Comparison of ENCODE assay signal across 1 cellular context in the genomic region with DNA sequence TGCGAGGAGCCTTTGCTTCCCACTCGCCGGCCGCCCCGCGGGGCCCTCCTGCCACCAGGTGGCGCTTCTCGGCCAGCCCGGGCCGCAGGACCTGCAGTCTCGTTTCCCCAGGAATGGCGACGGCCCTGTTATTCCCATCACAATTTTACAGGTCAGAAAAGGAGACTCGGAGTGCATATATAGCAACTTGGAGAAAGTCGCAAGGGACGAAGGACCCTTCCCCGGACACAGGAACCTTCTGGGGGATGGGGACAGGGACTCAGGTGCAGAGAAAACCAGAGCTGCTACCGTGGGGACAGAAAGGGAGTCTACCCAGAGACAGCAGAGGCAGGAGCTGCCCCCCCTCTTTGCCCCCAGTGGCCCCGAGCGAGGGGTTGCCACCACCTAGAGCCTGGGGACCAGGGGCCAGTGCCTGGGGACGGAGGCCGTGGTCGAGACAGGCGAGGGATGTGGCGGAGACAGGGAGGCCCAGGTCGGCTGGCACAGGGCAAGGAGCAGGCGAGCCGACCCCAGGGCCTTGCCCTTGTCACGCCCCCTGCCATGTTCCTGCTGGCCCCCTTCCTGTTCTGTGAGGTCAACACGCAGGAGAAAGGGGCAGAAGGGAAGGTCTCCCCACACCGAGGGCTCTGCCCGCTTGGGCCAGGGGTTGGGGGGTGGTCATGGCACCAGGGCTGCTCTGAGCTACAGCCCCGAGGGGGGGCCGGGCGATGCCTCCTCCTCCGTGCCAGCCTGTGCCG.
TF ChIP-seq lines count a peak whose summit lies in the region.

No MANE protein-coding gene starts in this region.

TF ChIP-seq in HepG2, 621 proteins besides CTCF, POLR2A, EP300 and RAD21 (continued from another document and continues in another):
- TF ChIP-seq, protein P1, sequence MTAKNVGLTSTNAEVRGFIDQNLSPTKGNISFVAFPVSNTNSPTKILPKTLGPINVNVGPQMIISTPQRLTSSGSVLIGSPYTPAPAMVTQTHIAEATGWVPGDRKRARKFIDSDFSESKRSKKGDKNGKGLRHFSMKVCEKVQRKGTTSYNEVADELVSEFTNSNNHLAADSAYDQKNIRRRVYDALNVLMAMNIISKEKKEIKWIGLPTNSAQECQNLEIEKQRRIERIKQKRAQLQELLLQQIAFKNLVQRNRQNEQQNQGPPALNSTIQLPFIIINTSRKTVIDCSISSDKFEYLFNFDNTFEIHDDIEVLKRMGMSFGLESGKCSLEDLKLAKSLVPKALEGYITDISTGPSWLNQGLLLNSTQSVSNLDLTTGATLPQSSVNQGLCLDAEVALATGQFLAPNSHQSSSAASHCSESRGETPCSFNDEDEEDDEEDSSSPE (CRISPR knock-in tag; IDR thresholded peaks at IDR 0.05): no peak
- no peak for TF ChIP-seq ZNF274 (CRISPR knock-in tag; IDR thresholded peaks at IDR 0.05)
- no peak for TF ChIP-seq SYNCRIP (IDR thresholded peaks at IDR 0.05; ENCODE audit: insufficient read depth, low read depth, low read length)
- TF ChIP-seq RORA (CRISPR knock-in tag; IDR thresholded peaks at IDR 0.05): no peak
- no peak for TF ChIP-seq SOX13 (IDR thresholded peaks at IDR 0.05)
- TF ChIP-seq SOX13 (CRISPR knock-in tag; conservative IDR thresholded peaks at IDR 0.05 in 1 of 2, IDR thresholded peaks at IDR 0.05 in 1 of 2): peak in 1 of 2 experiments; percentile 19; a peak in 1 of 4 replicates
- no peak for TF ChIP-seq ZNF234 (CRISPR knock-in tag; conservative IDR thresholded peaks at IDR 0.05)
- no peak for TF ChIP-seq ZFP82 (CRISPR knock-in tag; IDR thresholded peaks at IDR 0.05; ENCODE audit: borderline replicate concordance)
- TF ChIP-seq NBN (conservative IDR thresholded peaks at IDR 0.05): no peak
- TF ChIP-seq FOXA1 (IDR thresholded peaks at IDR 0.05): no peak
- 0 out of 2 replicates have a peak, but pooled peaks have one; percentile 2 for TF ChIP-seq FOXA1 (CRISPR knock-in tag; IDR thresholded peaks at IDR 0.05)
- TF ChIP-seq, protein P2, sequence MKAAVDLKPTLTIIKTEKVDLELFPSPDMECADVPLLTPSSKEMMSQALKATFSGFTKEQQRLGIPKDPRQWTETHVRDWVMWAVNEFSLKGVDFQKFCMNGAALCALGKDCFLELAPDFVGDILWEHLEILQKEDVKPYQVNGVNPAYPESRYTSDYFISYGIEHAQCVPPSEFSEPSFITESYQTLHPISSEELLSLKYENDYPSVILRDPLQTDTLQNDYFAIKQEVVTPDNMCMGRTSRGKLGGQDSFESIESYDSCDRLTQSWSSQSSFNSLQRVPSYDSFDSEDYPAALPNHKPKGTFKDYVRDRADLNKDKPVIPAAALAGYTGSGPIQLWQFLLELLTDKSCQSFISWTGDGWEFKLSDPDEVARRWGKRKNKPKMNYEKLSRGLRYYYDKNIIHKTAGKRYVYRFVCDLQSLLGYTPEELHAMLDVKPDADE (CRISPR knock-in tag; IDR thresholded peaks at IDR 0.05): no peak
- TF ChIP-seq NCOA1 (CRISPR knock-in tag; IDR thresholded peaks at IDR 0.05): no peak
- TF ChIP-seq ZNF709 (CRISPR knock-in tag; IDR thresholded peaks at IDR 0.05): peak; percentile 47; the same call in 1 of the 2 replicates
- no peak for TF ChIP-seq NCOA5 (CRISPR knock-in tag; IDR thresholded peaks at IDR 0.05)
- TF ChIP-seq, protein P3, sequence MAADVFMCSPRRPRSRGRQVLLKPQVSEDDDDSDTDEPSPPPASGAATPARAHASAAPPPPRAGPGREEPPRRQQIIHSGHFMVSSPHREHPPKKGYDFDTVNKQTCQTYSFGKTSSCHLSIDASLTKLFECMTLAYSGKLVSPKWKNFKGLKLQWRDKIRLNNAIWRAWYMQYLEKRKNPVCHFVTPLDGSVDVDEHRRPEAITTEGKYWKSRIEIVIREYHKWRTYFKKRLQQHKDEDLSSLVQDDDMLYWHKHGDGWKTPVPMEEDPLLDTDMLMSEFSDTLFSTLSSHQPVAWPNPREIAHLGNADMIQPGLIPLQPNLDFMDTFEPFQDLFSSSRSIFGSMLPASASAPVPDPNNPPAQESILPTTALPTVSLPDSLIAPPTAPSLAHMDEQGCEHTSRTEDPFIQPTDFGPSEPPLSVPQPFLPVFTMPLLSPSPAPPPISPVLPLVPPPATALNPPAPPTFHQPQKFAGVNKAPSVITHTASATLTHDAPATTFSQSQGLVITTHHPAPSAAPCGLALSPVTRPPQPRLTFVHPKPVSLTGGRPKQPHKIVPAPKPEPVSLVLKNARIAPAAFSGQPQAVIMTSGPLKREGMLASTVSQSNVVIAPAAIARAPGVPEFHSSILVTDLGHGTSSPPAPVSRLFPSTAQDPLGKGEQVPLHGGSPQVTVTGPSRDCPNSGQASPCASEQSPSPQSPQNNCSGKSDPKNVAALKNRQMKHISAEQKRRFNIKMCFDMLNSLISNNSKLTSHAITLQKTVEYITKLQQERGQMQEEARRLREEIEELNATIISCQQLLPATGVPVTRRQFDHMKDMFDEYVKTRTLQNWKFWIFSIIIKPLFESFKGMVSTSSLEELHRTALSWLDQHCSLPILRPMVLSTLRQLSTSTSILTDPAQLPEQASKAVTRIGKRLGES (CRISPR knock-in tag; IDR thresholded peaks at IDR 0.05; ENCODE audit: borderline replicate concordance): no peak
- TF ChIP-seq, protein P4, sequence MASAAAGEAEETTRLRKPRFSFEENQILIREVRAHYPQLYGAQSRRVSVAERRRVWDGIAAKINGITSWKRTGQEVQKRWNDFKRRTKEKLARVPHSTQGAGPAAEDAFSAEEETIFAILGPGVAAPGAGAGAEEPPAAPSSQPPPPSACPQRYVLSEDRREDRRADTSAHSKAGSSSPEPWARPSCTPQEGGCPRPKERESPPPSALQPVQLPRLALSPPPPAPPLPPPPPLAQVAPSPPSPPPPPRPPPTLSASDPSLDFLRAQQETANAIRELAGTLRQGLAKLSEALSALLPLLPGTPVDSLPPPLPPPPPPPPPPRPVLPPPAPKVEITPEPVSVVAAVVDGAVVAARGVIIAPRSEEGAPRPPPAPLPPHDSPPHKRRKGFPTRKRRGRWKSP (CRISPR knock-in tag; IDR thresholded peaks at IDR 0.05): no peak
- TF ChIP-seq, protein P5, sequence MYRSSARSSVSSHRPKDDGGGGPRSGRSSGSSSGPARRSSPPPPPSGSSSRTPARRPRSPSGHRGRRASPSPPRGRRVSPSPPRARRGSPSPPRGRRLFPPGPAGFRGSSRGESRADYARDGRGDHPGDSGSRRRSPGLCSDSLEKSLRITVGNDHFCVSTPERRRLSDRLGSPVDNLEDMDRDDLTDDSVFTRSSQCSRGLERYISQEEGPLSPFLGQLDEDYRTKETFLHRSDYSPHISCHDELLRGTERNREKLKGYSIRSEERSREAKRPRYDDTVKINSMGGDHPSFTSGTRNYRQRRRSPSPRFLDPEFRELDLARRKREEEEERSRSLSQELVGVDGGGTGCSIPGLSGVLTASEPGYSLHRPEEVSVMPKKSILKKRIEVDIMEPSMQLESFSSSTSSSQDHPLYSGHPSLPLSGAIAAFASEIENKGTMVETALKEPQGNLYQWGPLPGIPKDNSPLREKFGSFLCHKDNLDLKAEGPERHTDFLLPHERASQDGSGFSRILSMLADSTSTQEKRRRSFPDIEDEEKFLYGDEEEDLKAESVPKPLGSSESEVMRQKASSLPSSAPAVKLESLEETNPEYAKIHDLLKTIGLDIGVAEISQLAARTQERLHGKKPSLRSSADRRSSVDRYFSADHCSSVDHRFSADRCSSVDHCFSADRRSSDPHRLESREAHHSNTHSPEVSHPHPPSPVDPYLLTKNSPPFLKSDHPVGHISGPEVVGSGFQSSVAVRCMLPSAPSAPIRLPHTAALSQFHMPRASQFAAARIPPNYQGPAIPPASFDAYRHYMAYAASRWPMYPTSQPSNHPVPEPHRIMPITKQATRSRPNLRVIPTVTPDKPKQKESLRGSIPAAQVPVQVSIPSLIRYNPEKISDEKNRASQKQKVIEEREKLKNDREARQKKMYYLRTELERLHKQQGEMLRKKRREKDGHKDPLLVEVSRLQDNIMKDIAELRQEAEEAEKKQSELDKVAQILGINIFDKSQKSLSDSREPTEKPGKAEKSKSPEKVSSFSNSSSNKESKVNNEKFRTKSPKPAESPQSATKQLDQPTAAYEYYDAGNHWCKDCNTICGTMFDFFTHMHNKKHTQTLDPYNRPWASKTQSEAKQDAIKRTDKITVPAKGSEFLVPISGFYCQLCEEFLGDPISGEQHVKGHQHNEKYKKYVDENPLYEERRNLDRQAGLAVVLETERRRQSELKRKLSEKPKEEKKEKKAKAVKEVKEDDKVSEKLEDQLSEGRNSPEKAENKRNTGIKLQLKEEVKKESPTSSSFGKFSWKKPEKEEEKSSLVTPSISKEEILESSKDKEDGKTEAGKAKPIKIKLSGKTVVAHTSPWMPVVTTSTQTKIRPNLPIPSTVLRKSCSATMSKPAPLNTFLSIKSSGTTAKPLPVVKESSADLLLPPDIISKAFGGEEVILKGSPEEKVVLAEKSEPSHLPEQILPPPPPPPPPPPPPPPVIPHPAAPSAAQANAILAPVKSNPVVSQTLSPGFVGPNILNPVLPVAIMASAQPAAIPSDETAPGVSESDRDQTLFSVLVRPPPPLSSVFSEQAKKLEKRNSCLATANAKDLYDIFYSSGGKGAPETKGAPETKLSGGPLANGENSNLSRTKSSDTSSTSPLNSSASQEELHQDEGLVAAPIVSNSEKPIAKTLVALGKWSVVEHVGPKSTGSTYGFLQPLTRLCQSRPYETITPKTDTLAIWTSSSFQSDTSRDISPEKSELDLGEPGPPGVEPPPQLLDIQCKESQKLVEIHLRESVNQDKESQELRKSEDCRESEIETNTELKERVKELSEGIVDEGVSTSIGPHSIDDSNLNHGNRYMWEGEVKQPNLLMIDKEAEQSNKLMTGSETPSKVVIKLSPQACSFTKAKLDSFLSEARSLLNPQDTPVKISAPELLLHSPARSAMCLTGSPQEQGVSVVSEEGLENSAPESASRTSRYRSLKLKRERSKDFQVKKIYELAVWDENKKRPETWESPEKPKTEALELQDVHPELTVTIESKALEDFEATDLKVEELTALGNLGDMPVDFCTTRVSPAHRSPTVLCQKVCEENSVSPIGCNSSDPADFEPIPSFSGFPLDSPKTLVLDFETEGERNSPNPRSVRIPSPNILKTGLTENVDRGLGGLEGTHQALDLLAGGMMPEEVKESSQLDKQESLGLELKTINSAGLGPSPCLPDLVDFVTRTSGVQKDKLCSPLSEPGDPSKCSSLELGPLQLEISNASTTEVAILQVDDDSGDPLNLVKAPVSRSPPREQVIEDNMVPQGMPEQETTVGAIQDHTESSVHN (CRISPR knock-in tag; IDR thresholded peaks at IDR 0.05): no peak; the same call in 1 of the 2 replicates
- peak; percentile 24; the same call in 1 of the 2 replicates for TF ChIP-seq SMAD9 (CRISPR knock-in tag; IDR thresholded peaks at IDR 0.05)
- TF ChIP-seq, protein P6, sequence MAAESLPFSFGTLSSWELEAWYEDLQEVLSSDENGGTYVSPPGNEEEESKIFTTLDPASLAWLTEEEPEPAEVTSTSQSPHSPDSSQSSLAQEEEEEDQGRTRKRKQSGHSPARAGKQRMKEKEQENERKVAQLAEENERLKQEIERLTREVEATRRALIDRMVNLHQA (CRISPR knock-in tag; IDR thresholded peaks at IDR 0.05): no peak
- TF ChIP-seq FOSL1 (CRISPR knock-in tag; IDR thresholded peaks at IDR 0.05; ENCODE audit: borderline replicate concordance): no peak
- no peak for TF ChIP-seq MED13 (CRISPR knock-in tag; IDR thresholded peaks at IDR 0.05)
- TF ChIP-seq CREB1 (IDR thresholded peaks at IDR 0.05): no peak
- no peak for TF ChIP-seq CREB1 (CRISPR knock-in tag; IDR thresholded peaks at IDR 0.05)
- TF ChIP-seq NFATC3 (CRISPR knock-in tag; IDR thresholded peaks at IDR 0.05): no peak
- no peak for TF ChIP-seq SAP130 (CRISPR knock-in tag; IDR thresholded peaks at IDR 0.05; ENCODE audit: low read depth)
- TF ChIP-seq ZNF337 (CRISPR knock-in tag; IDR thresholded peaks at IDR 0.05; ENCODE audit: borderline replicate concordance, low read depth): no peak
- no peak for TF ChIP-seq PHF20 (CRISPR knock-in tag; IDR thresholded peaks at IDR 0.05)
- TF ChIP-seq, protein P7, sequence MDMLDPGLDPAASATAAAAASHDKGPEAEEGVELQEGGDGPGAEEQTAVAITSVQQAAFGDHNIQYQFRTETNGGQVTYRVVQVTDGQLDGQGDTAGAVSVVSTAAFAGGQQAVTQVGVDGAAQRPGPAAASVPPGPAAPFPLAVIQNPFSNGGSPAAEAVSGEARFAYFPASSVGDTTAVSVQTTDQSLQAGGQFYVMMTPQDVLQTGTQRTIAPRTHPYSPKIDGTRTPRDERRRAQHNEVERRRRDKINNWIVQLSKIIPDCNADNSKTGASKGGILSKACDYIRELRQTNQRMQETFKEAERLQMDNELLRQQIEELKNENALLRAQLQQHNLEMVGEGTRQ (IDR thresholded peaks at IDR 0.05; ENCODE audit: low read depth, low read length): no peak
- TF ChIP-seq, protein P7 (CRISPR knock-in tag; IDR thresholded peaks at IDR 0.05; ENCODE audit: borderline replicate concordance): no peak
- TF ChIP-seq SALL1 (CRISPR knock-in tag; IDR thresholded peaks at IDR 0.05): peak; percentile 77; the same call in 1 of the 2 replicates
- TF ChIP-seq HCFC1 (IDR thresholded peaks at IDR 0.05; ENCODE audit: low read depth, low read length): no peak
- TF ChIP-seq PCBP2 (optimal IDR thresholded peaks at IDR 0.05; ENCODE audit: low read depth, low read length, poor library complexity, severe bottlenecking): no peak
- TF ChIP-seq ZMYM4 (CRISPR knock-in tag; IDR thresholded peaks at IDR 0.05): no peak
- TF ChIP-seq ZNF501 (CRISPR knock-in tag; IDR thresholded peaks at IDR 0.05): peak; percentile 68; the same call in 1 of the 2 replicates
- no peak for TF ChIP-seq KLF15 (CRISPR knock-in tag; IDR thresholded peaks at IDR 0.05; ENCODE audit: borderline replicate concordance)
- TF ChIP-seq ZNF354B (CRISPR knock-in tag; IDR thresholded peaks at IDR 0.05): no peak; the same call in 1 of the 2 replicates
- no peak for TF ChIP-seq ZNF569 (CRISPR knock-in tag; IDR thresholded peaks at IDR 0.05; ENCODE audit: borderline replicate concordance)
- TF ChIP-seq, protein P8, sequence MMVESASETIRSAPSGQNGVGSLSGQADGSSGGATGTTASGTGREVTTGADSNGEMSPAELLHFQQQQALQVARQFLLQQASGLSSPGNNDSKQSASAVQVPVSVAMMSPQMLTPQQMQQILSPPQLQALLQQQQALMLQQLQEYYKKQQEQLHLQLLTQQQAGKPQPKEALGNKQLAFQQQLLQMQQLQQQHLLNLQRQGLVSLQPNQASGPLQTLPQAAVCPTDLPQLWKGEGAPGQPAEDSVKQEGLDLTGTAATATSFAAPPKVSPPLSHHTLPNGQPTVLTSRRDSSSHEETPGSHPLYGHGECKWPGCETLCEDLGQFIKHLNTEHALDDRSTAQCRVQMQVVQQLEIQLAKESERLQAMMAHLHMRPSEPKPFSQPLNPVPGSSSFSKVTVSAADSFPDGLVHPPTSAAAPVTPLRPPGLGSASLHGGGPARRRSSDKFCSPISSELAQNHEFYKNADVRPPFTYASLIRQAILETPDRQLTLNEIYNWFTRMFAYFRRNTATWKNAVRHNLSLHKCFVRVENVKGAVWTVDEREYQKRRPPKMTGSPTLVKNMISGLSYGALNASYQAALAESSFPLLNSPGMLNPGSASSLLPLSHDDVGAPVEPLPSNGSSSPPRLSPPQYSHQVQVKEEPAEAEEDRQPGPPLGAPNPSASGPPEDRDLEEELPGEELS (CRISPR knock-in tag; IDR thresholded peaks at IDR 0.05): no peak
